Comparison of ENCODE assay signal across 8 cellular contexts in the genomic region with DNA sequence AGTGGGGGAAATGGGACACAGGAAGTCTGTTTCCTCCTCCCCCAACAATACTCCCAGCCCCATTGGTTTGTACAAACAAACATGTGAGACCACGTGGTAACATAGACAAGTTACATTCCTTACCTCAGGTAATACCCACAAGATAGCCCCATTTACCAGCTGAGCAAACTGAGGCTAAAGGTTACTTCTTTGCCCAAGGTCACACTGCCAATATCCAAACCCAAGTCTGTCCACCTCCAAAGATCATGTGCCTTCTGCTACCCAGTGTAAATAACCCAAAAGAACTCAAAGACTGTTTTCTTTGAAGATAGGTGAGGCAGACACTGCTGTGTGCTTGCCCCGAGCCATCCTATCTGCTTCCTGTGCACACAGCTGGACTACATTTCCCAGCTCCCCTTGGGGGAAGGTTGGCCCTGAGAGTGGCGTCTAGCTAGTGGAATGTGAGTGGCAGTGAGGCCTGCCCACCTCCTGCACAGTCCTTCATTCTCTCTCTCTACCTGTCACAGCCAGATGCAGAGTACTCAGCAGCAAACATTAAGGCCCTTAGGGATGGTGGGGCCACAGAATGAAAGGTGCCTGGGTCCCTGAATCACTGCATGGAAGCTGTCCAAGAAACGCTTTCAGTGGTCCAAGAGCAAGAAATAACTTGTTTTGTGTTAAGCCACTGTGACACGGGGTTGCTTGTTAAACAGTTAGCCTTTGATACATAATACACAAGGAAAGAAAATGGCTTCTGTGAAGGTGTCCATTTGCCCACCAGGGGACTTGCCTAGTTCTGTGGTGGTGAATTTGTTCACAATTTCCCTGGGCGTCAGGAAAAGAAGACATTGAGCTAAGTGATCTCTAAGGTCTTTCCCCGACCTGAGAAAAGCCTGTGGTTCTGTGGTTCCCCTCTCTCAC.
DNase-seq lines count a peak whose midpoint lies in the region; ATAC-seq and TF ChIP-seq lines count a peak whose summit lies in the region.

No MANE protein-coding gene starts in this region.

- H3K27me3 ChIP-seq in GM23248 (replicated peaks; ENCODE audit: insufficient read depth) (0 out of 2 replicates have a peak, but pooled peaks cover 3% of the 10 kb centered on the region), KMS-11 (ENCODE audit: insufficient read depth, low read depth) (no peaks in the 10 kb centered on the region)

- no peak overlapping the region for H3K4me3 Mint-ChIP-seq in activated CD4-positive, alpha-beta T cell treated with anti-CD3 and anti-CD28 coated beads, Interleukin-2, amount 10 ng/mL, durations not matched to agents 7 days and 5 days
- peak overlapping the region; percentile 14 for H3K4me3 Mint-ChIP-seq in activated CD8-positive, alpha-beta memory T cell treated with anti-CD3 and anti-CD28 coated beads, Interleukin-2, amount 10 ng/mL, durations not matched to agents 7 days and 5 days

- peak overlapping the region; percentile 51 for H3K27ac Mint-ChIP-seq in activated CD4-positive, alpha-beta T cell treated with anti-CD3 and anti-CD28 coated beads, Interleukin-2, amount 10 ng/mL, durations not matched to agents 7 days and 5 days
- peak overlapping the region; percentile 71 for H3K27ac Mint-ChIP-seq in activated CD8-positive, alpha-beta memory T cell treated with anti-CD3 and anti-CD28 coated beads, Interleukin-2, amount 10 ng/mL, durations not matched to agents 7 days and 5 days

- POLR2A ChIA-PET in activated CD4-positive, alpha-beta T cell treated with anti-CD3 and anti-CD28 coated beads, Interleukin-2, amount 10 ng/mL, durations not matched to agents 7 days and 5 days (lab: Charles Lee), result interaction anchor here (0.6 kb wide), 1 partner anchor 78 kb away, joined by 3 read pairs; no protein-coding TSS in a partner anchor

- CTCF ChIA-PET in activated CD4-positive, alpha-beta T cell treated with anti-CD3 and anti-CD28 coated beads, Interleukin-2, amount 10 ng/mL, durations not matched to agents 7 days and 5 days (lab: Charles Lee), result interaction anchor here (0.6 to 7.3 kb wide), 18 partner anchors 10 to 1267 kb away, joined by 3 to 36 read pairs (median 4); no protein-coding TSS in a partner anchor
- CTCF ChIA-PET in activated CD8-positive, alpha-beta memory T cell treated with anti-CD3 and anti-CD28 coated beads, Interleukin-2, amount 10 ng/mL, durations not matched to agents 7 days and 5 days (lab: Charles Lee), result interaction anchor here (0.6 to 5.9 kb wide), 38 partner anchors 13 to 1267 kb away, joined by 3 to 36 read pairs (median 5); partner anchors contain the start of gene SNX10

- H3K36me3 ChIP-seq in GM23248 (ENCODE audit: low read depth) (no peaks in the 10 kb centered on the region), KMS-11 (ENCODE audit: insufficient read depth) (no peaks in the 10 kb centered on the region)

- H3K4me1 ChIP-seq in GM23248 (ENCODE audit: insufficient read depth), result no peaks in the 10 kb centered on the region
- peaks cover 78% of the 10 kb centered on the region for H3K4me1 ChIP-seq in KMS-11 (ENCODE audit: low read depth, poor library complexity, severe bottlenecking)

- H3K9me3 ChIP-seq in GM23248 (ENCODE audit: low read depth), result no peaks in the 10 kb centered on the region

- peaks cover 5% of the 10 kb centered on the region for H3K9me3 Mint-ChIP-seq in activated CD4-positive, alpha-beta T cell treated with anti-CD3 and anti-CD28 coated beads, Interleukin-2, amount 10 ng/mL, durations not matched to agents 7 days and 5 days
- H3K9me3 Mint-ChIP-seq in activated CD8-positive, alpha-beta memory T cell treated with anti-CD3 and anti-CD28 coated beads, Interleukin-2, amount 10 ng/mL, durations not matched to agents 7 days and 5 days (ENCODE audit: low read depth), result no peaks in the 10 kb centered on the region

- TF ChIP-seq CTCF in KMS-11 (conservative IDR thresholded peaks at IDR 0.05; ENCODE audit: low read depth, low read length), result no peak

- WGBS in GM23248 (ENCODE audit: low coverage in 1 of 2, low lambda C conversion rate in 2 of 2, missing lambda C conversion rate in 2 of 2), 2 experiments, result 73 to 83% methylated on average over 7 of the region's 7 CpGs

- H2AFZ ChIP-seq in GM23248 (peak overlapping the region; percentile 91), KMS-11 (ENCODE audit: low read depth) (peak overlapping the region; percentile 52)

- H3K4me2 ChIP-seq in GM23248 (ENCODE audit: unreplicated experiment) (no peak overlapping the region), KMS-11 (peak overlapping the region; percentile 63; the same call in 1 of the 2 replicates)

- H3K4me3 ChIP-seq in GM23248, result no peak overlapping the region
- no peak overlapping the region for H3K4me3 ChIP-seq in KMS-11 (IDR thresholded peaks at IDR 0.05; ENCODE audit: insufficient read depth, low read depth, low read length)

- H3K27ac ChIP-seq in GM23248, result no peak overlapping the region
- peak overlapping the region; percentile 0; the same call in 1 of the 2 replicates for H3K27ac ChIP-seq in KMS-11

- peak; percentile 54 for ATAC-seq in activated CD8-positive, alpha-beta memory T cell treated with anti-CD3 and anti-CD28 coated beads, Interleukin-2, amount 10 ng/mL, durations not matched to agents 7 days and 5 days
- no peak for ATAC-seq in GM19324 (IDR thresholded peaks at IDR 0.05; ENCODE audit: low FRiP score, unreplicated experiment)

- no peak overlapping the region for H3K9ac ChIP-seq in GM23248
- H3K9ac ChIP-seq in KMS-11, result no peak overlapping the region

- H4K20me1 ChIP-seq in GM23248 (ENCODE audit: insufficient read depth) (no peaks in the 10 kb centered on the region), KMS-11 (ENCODE audit: insufficient read depth) (no peaks in the 10 kb centered on the region)

- H3K27me3 Mint-ChIP-seq in activated CD4-positive, alpha-beta T cell treated with anti-CD3 and anti-CD28 coated beads, Interleukin-2, amount 10 ng/mL, durations not matched to agents 7 days and 5 days, result peaks cover 21% of the 10 kb centered on the region
- H3K27me3 Mint-ChIP-seq in activated CD8-positive, alpha-beta memory T cell treated with anti-CD3 and anti-CD28 coated beads, Interleukin-2, amount 10 ng/mL, durations not matched to agents 7 days and 5 days, result peaks cover 32% of the 10 kb centered on the region

- in situ Hi-C loops in GM23248 (cut with MboI), result loop anchor here (10.0 kb wide), 2 partner anchors 181 to 761 kb away; no protein-coding TSS in a partner anchor

- no peaks in the 10 kb centered on the region for H3K9me2 ChIP-seq in GM23248 (ENCODE audit: insufficient read depth)

- DNase-seq in activated CD4-positive, alpha-beta T cell treated with anti-CD3 and anti-CD28 coated beads, Interleukin-2, amount 10 ng/mL, durations not matched to agents 7 days and 5 days, result peak; percentile 43
- no peak for DNase-seq in activated CD4-positive, alpha-beta T cell treated with anti-CD3 and anti-CD28 coated beads, Interleukin-2, amount 50 U/mL, for 1 hour
- DNase-seq in GM23248 (peak; percentile 11), kidney tubule cell (ENCODE audit: low spot score) (peak; percentile 80), GM19240 (ENCODE audit: insufficient read length, low spot score) (no peak)
- DNase-seq in activated CD8-positive, alpha-beta memory T cell treated with anti-CD3 and anti-CD28 coated beads, Interleukin-2, amount 10 ng/mL, durations not matched to agents 7 days and 5 days, result peak; percentile 63

- peaks cover 31% of the 10 kb centered on the region for H3K4me1 Mint-ChIP-seq in activated CD4-positive, alpha-beta T cell treated with anti-CD3 and anti-CD28 coated beads, Interleukin-2, amount 10 ng/mL, durations not matched to agents 7 days and 5 days
- peaks cover 30% of the 10 kb centered on the region for H3K4me1 Mint-ChIP-seq in activated CD8-positive, alpha-beta memory T cell treated with anti-CD3 and anti-CD28 coated beads, Interleukin-2, amount 10 ng/mL, durations not matched to agents 7 days and 5 days

- H3F3A ChIP-seq in GM23248 (ENCODE audit: insufficient read depth), result no peaks in the 10 kb centered on the region

- H3K79me2 ChIP-seq in GM23248 (ENCODE audit: insufficient read depth) (no peaks in the 10 kb centered on the region), KMS-11 (ENCODE audit: insufficient read depth, low read depth) (no peaks in the 10 kb centered on the region)

- H3K36me3 Mint-ChIP-seq in activated CD4-positive, alpha-beta T cell treated with anti-CD3 and anti-CD28 coated beads, Interleukin-2, amount 10 ng/mL, durations not matched to agents 7 days and 5 days (ENCODE audit: low read depth), result peaks cover 9% of the 10 kb centered on the region
- peaks cover 2% of the 10 kb centered on the region for H3K36me3 Mint-ChIP-seq in activated CD8-positive, alpha-beta memory T cell treated with anti-CD3 and anti-CD28 coated beads, Interleukin-2, amount 10 ng/mL, durations not matched to agents 7 days and 5 days

Comparison
In these comparisons a context has a peak if more than half of its experiments do, and no peak if none do; other contexts are left out.
1. DNase-seq: peak in activated CD4-positive, alpha-beta T cell treated with anti-CD3 and anti-CD28 coated beads, Interleukin-2, amount 10 ng/mL, durations not matched to agents 7 days and 5 days (single experiment), GM23248 (single experiment), activated CD8-positive, alpha-beta memory T cell treated with anti-CD3 and anti-CD28 coated beads, Interleukin-2, amount 10 ng/mL, durations not matched to agents 7 days and 5 days (single experiment) and kidney tubule cell (single experiment); none in activated CD4-positive, alpha-beta T cell treated with anti-CD3 and anti-CD28 coated beads, Interleukin-2, amount 50 U/mL, for 1 hour (single experiment) and GM19240 (single experiment).